Comparison of ENCODE assay signal across 8 cellular contexts in genomic region chr6:37819802-37820712, GRCh38. TPM values are rescaled to one million over a fixed set of nuclear protein-coding genes. Genes with fewer than 3 reads are reported as not detected.
A peak's percentile ranks its signal among the peaks of the same experiment; 100 is the strongest.
DNase-seq lines count a peak whose midpoint lies in the region; ATAC-seq and TF ChIP-seq lines count a peak whose summit lies in the region.

No MANE protein-coding gene starts in this region.

- H3K4me3 ChIP-seq in epithelial cell of proximal tubule (ENCODE audit: low read depth, low read length) (peak overlapping the region; percentile 86), mucosa of descending colon (peak overlapping the region; percentile 90)

- in situ Hi-C loops in GM18951 (cut with MboI; ENCODE audit: low sequenced_read_pairs, unreplicated experiment) = no loop called here

- TF ChIP-seq POLR2A in GM18951 (IDR thresholded peaks at IDR 0.05; ENCODE audit: extremely low read depth, insufficient read depth, insufficient read length) = peak; percentile 36

- TF ChIP-seq CTCF in 22Rv1 (IDR thresholded peaks at IDR 0.05) = no peak
- no peak for TF ChIP-seq CTCF in epithelial cell of proximal tubule (conservative IDR thresholded peaks at IDR 0.05; ENCODE audit: low read depth, low read length)
- no peak for TF ChIP-seq CTCF in mucosa of descending colon (IDR thresholded peaks at IDR 0.05)

- H3K9me3 ChIP-seq in mucosa of descending colon = no peaks in the 10 kb centered on the region

- peak overlapping the region; percentile 90 for H3K27ac ChIP-seq in 22Rv1

- DNase-seq in NCI-H748 treated with DMSO at 0.1 percent for 48 hours (lab: John Stamatoyannopoulos, UW) (peak; percentile 16), activated T-cell treated with anti-CD3 and anti-CD28 coated beads for 1 hour (ENCODE audit: low read depth) (peak; percentile 15), epithelial cell of proximal tubule (ENCODE audit: low read depth) (no peak), mucosa of descending colon (peak; percentile 66 to 75 (median 66)), NK-92 (lab: John Stamatoyannopoulos, UW; ENCODE audit: unreplicated experiment) (no peak)
- DNase-seq in stimulated activated CD8-positive, alpha-beta memory T cell treated with anti-CD3 and anti-CD28 coated beads, Interleukin-4, amount 100 ng/mL, for 48 hours = peak; percentile 66

- intact Hi-C loops in mucosa of descending colon (cut with DNase I, micrococcal nuclease) = no loop called here

- ATAC-seq in mucosa of descending colon = no peak

- no peaks in the 10 kb centered on the region for H3K36me3 ChIP-seq in mucosa of descending colon (ENCODE audit: low read depth)

- peaks cover 39% of the 10 kb centered on the region for H3K4me1 ChIP-seq in mucosa of descending colon (ENCODE audit: low read depth)

RNA-seq across cellular contexts. Expression of gene ZFAND3, which starts 0.5 kb away (rescaled TPM):
- 18.7 and 23.2 TPM in 2 replicates for total RNA-seq in epithelial cell of proximal tubule
- 10 to 100 TPM; 63.9 to 84.0 (median 82.2) TPM for total RNA-seq in mucosa of descending colon

Comparison
In these comparisons a context has a peak if more than half of its experiments do, and no peak if none do; other contexts are left out.
1. DNase-seq: peak in NCI-H748 treated with DMSO at 0.1 percent for 48 hours (single experiment), activated T-cell treated with anti-CD3 and anti-CD28 coated beads for 1 hour (single experiment), mucosa of descending colon (3 of 3) and stimulated activated CD8-positive, alpha-beta memory T cell treated with anti-CD3 and anti-CD28 coated beads, Interleukin-4, amount 100 ng/mL, for 48 hours (single experiment); none in epithelial cell of proximal tubule (single experiment) and NK-92 (single experiment).